ENCODE assay signal across 8 cellular contexts in the genomic region with DNA sequence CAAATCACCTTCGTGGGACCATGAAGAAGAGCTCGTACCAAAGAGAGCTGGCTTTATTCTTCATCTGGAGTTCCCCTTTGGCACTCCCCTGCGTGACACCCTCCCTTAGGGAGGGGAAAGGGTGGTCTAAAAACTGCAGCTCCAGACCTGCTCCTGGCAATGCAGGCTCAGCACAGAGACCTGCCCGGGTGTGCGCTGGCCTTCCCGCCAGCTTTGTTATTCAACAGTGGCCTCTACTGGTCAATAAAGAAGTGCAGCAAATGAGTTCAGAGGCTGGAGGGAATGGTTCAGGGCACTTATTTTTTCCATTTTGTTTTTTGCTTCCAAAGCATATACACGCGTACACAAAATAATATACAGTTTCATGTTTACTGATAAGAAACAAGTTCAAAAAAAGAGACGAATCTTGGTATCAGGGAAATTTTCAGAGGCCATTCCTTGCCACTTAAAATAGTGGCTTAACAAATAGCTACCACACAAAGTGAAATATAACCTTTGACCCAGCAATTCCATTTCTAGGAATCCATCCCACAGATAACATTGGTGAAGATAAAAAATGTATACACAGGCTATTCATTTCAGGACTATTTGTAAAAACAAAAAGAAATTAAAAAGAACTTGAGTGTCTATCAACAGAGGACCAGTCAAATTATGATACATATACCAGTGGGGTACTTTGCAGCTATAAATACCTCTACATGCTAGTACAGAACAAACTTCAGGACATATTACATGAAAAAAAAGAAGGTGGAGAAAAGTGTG. TPM values are rescaled to one million over a fixed set of nuclear protein-coding genes. Genes with fewer than 3 reads are reported as not detected.
A peak's percentile ranks its signal among the peaks of the same experiment; 100 is the strongest.
DNase-seq lines count a peak whose midpoint lies in the region; ATAC-seq and TF ChIP-seq lines count a peak whose summit lies in the region.

No MANE protein-coding gene starts in this region.

- H3K36me3 ChIP-seq in HEK293 (ENCODE audit: control insufficient read depth in 2 of 2, insufficient read depth in 1 of 2, low read length in 2 of 2) (peaks cover 11 to 34% of the 10 kb centered on the region in 2 experiments; a peak in 2 of 3 replicates), WERI-Rb-1 (peaks cover 28% of the 10 kb centered on the region), right lobe of liver (peaks cover 0 to 3% (median 0%) of the 10 kb centered on the region in 4 donors)

- peak; percentile 96 to 99 (median 97) for ATAC-seq in right lobe of liver
- ATAC-seq in stimulated activated naive CD8-positive, alpha-beta T cell treated with anti-CD3 and anti-CD28 coated beads, Interleukin-15, amount 100 ng/mL, for 72 hours: peak; percentile 92

- intact Hi-C loops in right lobe of liver (cut with DNase I): loop anchor here in 1 of 2 donors (10.0 kb wide), 1 partner anchor 279 kb away; no protein-coding TSS in a partner anchor

- H3K27ac ChIP-seq in HEK293 (ENCODE audit: extremely low read depth, low read depth, low read length) (no peak overlapping the region), WERI-Rb-1 (peak overlapping the region; percentile 9), right lobe of liver (no peak overlapping the region)

- TF ChIP-seq POLR2A in right lobe of liver (IDR thresholded peaks at IDR 0.05): no peak

- no peak overlapping the region for H3K27ac Mint-ChIP-seq in stimulated activated naive CD8-positive, alpha-beta T cell treated with anti-CD3 and anti-CD28 coated beads, Interleukin-15, amount 100 ng/mL, for 72 hours

- H3K27me3 ChIP-seq in WERI-Rb-1 (ENCODE audit: insufficient read depth, low read depth, severe bottlenecking) (no peaks in the 10 kb centered on the region), right lobe of liver (no peaks in the 10 kb centered on the region)

- DNase-seq in DMS53 treated with DMSO at 0.1 percent for 48 hours (lab: John Stamatoyannopoulos, UW; ENCODE audit: unreplicated experiment) (peak; percentile 1), NCI-H2171 treated with DMSO at 0.1 percent for 48 hours (lab: John Stamatoyannopoulos, UW) (peak; percentile 79), WERI-Rb-1 (peak; percentile 69), dedifferentiated amniotic fluid mesenchymal stem cell (ENCODE audit: extremely low spot score) (peak; percentile 43), right lobe of liver (peak in 2 of 3 donors; percentile 65 to 68), middle frontal gyrus (ENCODE audit: extremely low spot score, low spot score) (no peak)
- peak; percentile 45 to 46 for DNase-seq in stimulated activated naive CD8-positive, alpha-beta T cell treated with anti-CD3 and anti-CD28 coated beads, Interleukin-15, amount 100 ng/mL, for 72 hours

- H3K9me3 Mint-ChIP-seq in stimulated activated naive CD8-positive, alpha-beta T cell treated with anti-CD3 and anti-CD28 coated beads, Interleukin-15, amount 100 ng/mL, for 72 hours: no peaks in the 10 kb centered on the region

- H3K4me1 Mint-ChIP-seq in stimulated activated naive CD8-positive, alpha-beta T cell treated with anti-CD3 and anti-CD28 coated beads, Interleukin-15, amount 100 ng/mL, for 72 hours: peaks cover 66% of the 10 kb centered on the region

- CTCF ChIA-PET in HEK293 (lab: Yijun Ruan, JAX): interaction anchor here (0.5 to 2.9 kb wide), 36 partner anchors 9 to 1816 kb away, joined by 3 to 43 read pairs (median 4); a partner anchor contains a TSS

- TF ChIP-seq CTCF in HEK293 (tag by site-specific recombination; IDR thresholded peaks at IDR 0.05): peak; percentile 44
- TF ChIP-seq CTCF in WERI-Rb-1 (IDR thresholded peaks at IDR 0.05; ENCODE audit: low read depth, low read length): peak; percentile 66
- peak; percentile 80 to 85 (median 84) for TF ChIP-seq CTCF in right lobe of liver (IDR thresholded peaks at IDR 0.05)

- H3K4me1 ChIP-seq in HEK293 (ENCODE audit: control insufficient read depth, insufficient read depth, low read length) (no peaks in the 10 kb centered on the region), right lobe of liver (peaks cover 0 to 26% (median 9%) of the 10 kb centered on the region in 4 donors)

- 6% methylated on average over 9 of the region's 9 CpGs for WGBS in right lobe of liver (ENCODE audit: insufficient coverage, low coverage, low lambda C conversion rate, missing lambda C conversion rate)

- POLR2A ChIA-PET in HEK293 (lab: Yijun Ruan, JAX): interaction anchor here (1.1 to 1.3 kb wide), 2 partner anchors 8 to 80 kb away, joined by 11 read pairs; a partner anchor contains a TSS

- H3K9me3 ChIP-seq in HEK293 (ENCODE audit: control insufficient read depth, insufficient read depth, low read depth, low read length): no peaks in the 10 kb centered on the region
- no peaks in the 10 kb centered on the region for H3K9me3 ChIP-seq in WERI-Rb-1 (ENCODE audit: severe bottlenecking)
- no peaks in the 10 kb centered on the region for H3K9me3 ChIP-seq in right lobe of liver

- no peak overlapping the region for H3K4me3 ChIP-seq in HEK293 (ENCODE audit: low read depth, low read length)
- no peak overlapping the region for H3K4me3 ChIP-seq in WERI-Rb-1 (ENCODE audit: low read depth, low read length)
- no peak overlapping the region for H3K4me3 ChIP-seq in right lobe of liver

- no peaks in the 10 kb centered on the region for H3K27me3 Mint-ChIP-seq in stimulated activated naive CD8-positive, alpha-beta T cell treated with anti-CD3 and anti-CD28 coated beads, Interleukin-15, amount 100 ng/mL, for 72 hours

- peak overlapping the region in 1 of 2 donors; percentile 8 for H3K4me3 Mint-ChIP-seq in stimulated activated naive CD8-positive, alpha-beta T cell treated with anti-CD3 and anti-CD28 coated beads, Interleukin-15, amount 100 ng/mL, for 72 hours

TF ChIP-seq in HEK293, 187 proteins besides CTCF, POLR2A, EP300 and RAD21:
- no peak for TF ChIP-seq ZNF394 (tag by site-specific recombination; IDR thresholded peaks at IDR 0.05; ENCODE audit: borderline replicate concordance)
- TF ChIP-seq, protein P1, sequence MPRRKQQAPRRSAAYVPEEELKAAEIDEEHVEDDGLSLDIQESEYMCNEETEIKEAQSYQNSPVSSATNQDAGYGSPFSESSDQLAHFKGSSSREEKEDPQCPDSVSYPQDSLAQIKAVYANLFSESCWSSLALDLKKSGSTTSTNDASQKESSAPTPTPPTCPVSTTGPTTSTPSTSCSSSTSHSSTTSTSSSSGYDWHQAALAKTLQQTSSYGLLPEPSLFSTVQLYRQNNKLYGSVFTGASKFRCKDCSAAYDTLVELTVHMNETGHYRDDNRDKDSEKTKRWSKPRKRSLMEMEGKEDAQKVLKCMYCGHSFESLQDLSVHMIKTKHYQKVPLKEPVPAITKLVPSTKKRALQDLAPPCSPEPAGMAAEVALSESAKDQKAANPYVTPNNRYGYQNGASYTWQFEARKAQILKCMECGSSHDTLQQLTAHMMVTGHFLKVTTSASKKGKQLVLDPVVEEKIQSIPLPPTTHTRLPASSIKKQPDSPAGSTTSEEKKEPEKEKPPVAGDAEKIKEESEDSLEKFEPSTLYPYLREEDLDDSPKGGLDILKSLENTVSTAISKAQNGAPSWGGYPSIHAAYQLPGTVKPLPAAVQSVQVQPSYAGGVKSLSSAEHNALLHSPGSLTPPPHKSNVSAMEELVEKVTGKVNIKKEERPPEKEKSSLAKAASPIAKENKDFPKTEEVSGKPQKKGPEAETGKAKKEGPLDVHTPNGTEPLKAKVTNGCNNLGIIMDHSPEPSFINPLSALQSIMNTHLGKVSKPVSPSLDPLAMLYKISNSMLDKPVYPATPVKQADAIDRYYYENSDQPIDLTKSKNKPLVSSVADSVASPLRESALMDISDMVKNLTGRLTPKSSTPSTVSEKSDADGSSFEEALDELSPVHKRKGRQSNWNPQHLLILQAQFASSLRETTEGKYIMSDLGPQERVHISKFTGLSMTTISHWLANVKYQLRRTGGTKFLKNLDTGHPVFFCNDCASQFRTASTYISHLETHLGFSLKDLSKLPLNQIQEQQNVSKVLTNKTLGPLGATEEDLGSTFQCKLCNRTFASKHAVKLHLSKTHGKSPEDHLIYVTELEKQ (tag by site-specific recombination; IDR thresholded peaks at IDR 0.05; ENCODE audit: borderline replicate concordance): no peak
- TF ChIP-seq, protein P2, sequence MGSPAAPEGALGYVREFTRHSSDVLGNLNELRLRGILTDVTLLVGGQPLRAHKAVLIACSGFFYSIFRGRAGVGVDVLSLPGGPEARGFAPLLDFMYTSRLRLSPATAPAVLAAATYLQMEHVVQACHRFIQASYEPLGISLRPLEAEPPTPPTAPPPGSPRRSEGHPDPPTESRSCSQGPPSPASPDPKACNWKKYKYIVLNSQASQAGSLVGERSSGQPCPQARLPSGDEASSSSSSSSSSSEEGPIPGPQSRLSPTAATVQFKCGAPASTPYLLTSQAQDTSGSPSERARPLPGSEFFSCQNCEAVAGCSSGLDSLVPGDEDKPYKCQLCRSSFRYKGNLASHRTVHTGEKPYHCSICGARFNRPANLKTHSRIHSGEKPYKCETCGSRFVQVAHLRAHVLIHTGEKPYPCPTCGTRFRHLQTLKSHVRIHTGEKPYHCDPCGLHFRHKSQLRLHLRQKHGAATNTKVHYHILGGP (tag by site-specific recombination; IDR thresholded peaks at IDR 0.05): no peak
- TF ChIP-seq ZNF768 (tag by site-specific recombination; IDR thresholded peaks at IDR 0.05): peak; percentile 29; the same call in 1 of the 2 replicates

RNA-seq across cellular contexts. Expression of a gene that starts 8.2 kb away (rescaled TPM):
- total RNA-seq in right lobe of liver: 10 to 100 TPM; 41.5 to 54.6 (median 49.9) TPM

RNA-seq across cellular contexts. Expression of a gene that starts 24.4 kb away (rescaled TPM):
- total RNA-seq in right lobe of liver: 10 to 100 TPM; 33.4 to 41.2 (median 36.6) TPM
